24 cellular contexts compared by ENCODE assay signal in the genomic region with DNA sequence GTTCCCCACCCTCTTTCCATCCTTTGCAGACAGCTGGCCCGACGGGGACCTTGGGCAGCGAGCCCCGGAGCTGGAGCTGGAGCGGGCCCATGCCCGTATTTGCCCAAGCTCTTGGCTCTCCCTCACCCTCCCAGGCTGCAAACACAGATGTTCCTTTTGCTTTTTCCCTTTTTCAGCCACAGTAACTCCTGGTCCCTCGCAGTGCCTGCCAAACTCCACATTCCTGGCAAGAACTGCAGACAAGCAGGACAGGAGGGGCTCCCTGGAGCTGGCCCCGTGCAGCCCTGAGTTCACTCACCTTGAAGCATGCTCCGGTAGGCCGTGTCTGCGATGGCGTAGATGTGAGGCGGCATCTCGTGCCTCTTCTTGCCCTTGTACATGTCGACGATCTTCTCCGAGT. TPM values are rescaled to one million over a fixed set of nuclear protein-coding genes. Genes with fewer than 3 reads are reported as not detected.
DNase-seq lines count a peak whose midpoint lies in the region; ATAC-seq and TF ChIP-seq lines count a peak whose summit lies in the region.
"Had no signal": no experiment of that assay in that cellular context is flagged by ENCODE, and none has a peak within 500 bp of the region (broad histone marks: within the 10 kb centered on the region; RNA-seq: fewer than 3 reads in every experiment).

No MANE protein-coding gene starts in this region.

- H3K27me3 ChIP-seq in right atrium auricular region (peaks cover 0 to 4% of the 10 kb centered on the region in 2 donors), rectal smooth muscle tissue (ENCODE audit: control insufficient read depth, insufficient read depth, low read length) (no peaks in the 10 kb centered on the region), aorta (ENCODE audit: control insufficient read depth in 1 of 2, insufficient read depth in 2 of 2, low read length in 1 of 2) (no peaks in the 10 kb centered on the region)
- no peaks in the 10 kb centered on the region for H3K27me3 ChIP-seq in CD4-positive, alpha-beta T cell (ENCODE audit: control insufficient read depth, insufficient read depth, low read length)
- H3K27me3 ChIP-seq: BLaER1, Peyer's patch, vagina had no signal

- H3K27ac ChIP-seq in right atrium auricular region (no peak overlapping the region), rectal smooth muscle tissue (ENCODE audit: low read depth, low read length) (peak overlapping the region; percentile 96), aorta (ENCODE audit: low read depth in 1 of 2, low read length in 2 of 2) (peak overlapping the region; percentile 57 to 67)
- no peak overlapping the region for H3K27ac ChIP-seq in CD4-positive, alpha-beta T cell (ENCODE audit: low read depth, low read length)
- H3K27ac ChIP-seq: BLaER1, vagina, VCaP had no signal

- intact Hi-C loops in left cardiac atrium (cut with DNase I), result loop anchor here (5.0 to 10.0 kb wide), 2 partner anchors 48 to 56 kb away; no protein-coding TSS in a partner anchor
- intact Hi-C loops in aorta (cut with DNase I), result loop anchor here in 1 of 2 donors (5.0 kb wide), 1 partner anchor 51 kb away; no protein-coding TSS in a partner anchor
- intact Hi-C loops in CD4-positive, alpha-beta T cell (cut with DNase I, micrococcal nuclease), result loop anchor here in 1 of 2 experiments (5.0 kb wide), 1 partner anchor 396 kb away; no protein-coding TSS in a partner anchor

- TF ChIP-seq CTCF in right atrium auricular region (IDR thresholded peaks at IDR 0.05), result no peak
- TF ChIP-seq CTCF in CD4-positive, alpha-beta T cell (IDR thresholded peaks at IDR 0.05), result no peak

- H3K27me3 Mint-ChIP-seq in CD4-positive, alpha-beta T cell, result no peaks in the 10 kb centered on the region
- H3K27me3 Mint-ChIP-seq: activated CD4-positive, alpha-beta T cell treated with anti-CD3 and anti-CD28 coated beads, Interleukin-2, amount 10 ng/mL, durations not matched to agents 7 days and 5 days; stimulated activated naive CD8-positive, alpha-beta T cell treated with anti-CD3 and anti-CD28 coated beads, Interleukin-15, Interleukin-2, amounts not matched to agents 100 ng/mL and 50 ng/mL, for 24 hours had no signal

- DNase-seq in left cardiac atrium (no peak), right atrium auricular region (ENCODE audit: low spot score) (no peak), left lobe of liver (ENCODE audit: low spot score) (no peak), aorta (peak; percentile 87 to 89), activated gamma-delta T cell (lab: John Stamatoyannopoulos, UW) (no peak)
- DNase-seq in CD4-positive, alpha-beta T cell, result no peak
- DNase-seq: activated CD4-positive, alpha-beta T cell treated with anti-CD3 and anti-CD28 coated beads, Interleukin-2, amount 10 ng/mL, durations not matched to agents 7 days and 5 days; dermis blood vessel endothelial cell; mesenchymal stem cell; MM.1S; NCI-H187; NCI-H2227 treated with DMSO at 0.1 percent for 48 hours; Peyer's patch; stimulated activated CD4-positive, alpha-beta T cell treated with anti-CD3 and anti-CD28 coated beads, Interleukin-4, amount 100 ng/mL, for 24 hours; T-helper 2 cell had no signal

- no peaks in the 10 kb centered on the region for H3K4me1 ChIP-seq in right atrium auricular region
- peaks cover 60% of the 10 kb centered on the region for H3K4me1 ChIP-seq in rectal smooth muscle tissue (ENCODE audit: control insufficient read depth, insufficient read depth, low read length)
- H3K4me1 ChIP-seq in aorta (ENCODE audit: control insufficient read depth in 1 of 2, insufficient read depth in 2 of 2, low read length in 2 of 2), result peaks cover 0 to 3% of the 10 kb centered on the region in 2 donors
- H3K4me1 ChIP-seq: vagina had no signal

- POLR2A ChIA-PET in CD4-positive, alpha-beta T cell (lab: Charles Lee), result no interaction called here

- H3K9ac ChIP-seq in rectal smooth muscle tissue (ENCODE audit: low read length), result no peak overlapping the region
- H3K9ac ChIP-seq: BLaER1 had no signal

- no peak overlapping the region for H3K4me3 Mint-ChIP-seq in CD4-positive, alpha-beta T cell
- H3K4me3 Mint-ChIP-seq: activated CD4-positive, alpha-beta T cell treated with anti-CD3 and anti-CD28 coated beads, Interleukin-2, amount 10 ng/mL, durations not matched to agents 7 days and 5 days; natural killer cell treated with Interleukin-12 subunit alpha and Interleukin-12 subunit beta and Interleukin-15 and Interleukin-18, amount 100 ng/mL, for 72 hours; stimulated activated naive CD8-positive, alpha-beta T cell treated with anti-CD3 and anti-CD28 coated beads, Interleukin-15, Interleukin-2, amounts not matched to agents 100 ng/mL and 50 ng/mL, for 24 hours had no signal

- H3K9me3 ChIP-seq in right atrium auricular region, result no peaks in the 10 kb centered on the region
- no peaks in the 10 kb centered on the region for H3K9me3 ChIP-seq in aorta (ENCODE audit: control insufficient read depth, low read length)
- no peaks in the 10 kb centered on the region for H3K9me3 ChIP-seq in CD4-positive, alpha-beta T cell (ENCODE audit: control insufficient read depth, low read length)
- H3K9me3 ChIP-seq: Peyer's patch, vagina had no signal

- H3K4me3 ChIP-seq in right atrium auricular region (no peak overlapping the region), rectal smooth muscle tissue (ENCODE audit: low read length) (no peak overlapping the region), aorta (ENCODE audit: low read length in 2 of 2) (no peak overlapping the region)
- H3K4me3 ChIP-seq: BLaER1, Peyer's patch, smooth muscle cell, vagina had no signal

- CTCF ChIA-PET in CD4-positive, alpha-beta T cell (lab: Charles Lee), result interaction anchor here (1.5 kb wide), 1 partner anchor 35 kb away, joined by 4 read pairs; no protein-coding TSS in a partner anchor

- no peaks in the 10 kb centered on the region for H3K9me3 Mint-ChIP-seq in CD4-positive, alpha-beta T cell
- H3K9me3 Mint-ChIP-seq: activated CD4-positive, alpha-beta T cell treated with anti-CD3 and anti-CD28 coated beads, Interleukin-2, amount 10 ng/mL, durations not matched to agents 7 days and 5 days; natural killer cell treated with Interleukin-12 subunit alpha and Interleukin-12 subunit beta and Interleukin-15 and Interleukin-18, amount 100 ng/mL, for 72 hours; stimulated activated naive CD8-positive, alpha-beta T cell treated with anti-CD3 and anti-CD28 coated beads, Interleukin-15, Interleukin-2, amounts not matched to agents 100 ng/mL and 50 ng/mL, for 24 hours had no signal

- WGBS in aorta, 2 donors, result 2 to 8% methylated on average over 17 of the region's 17 CpGs

- H3K36me3 ChIP-seq in right atrium auricular region, result no peaks in the 10 kb centered on the region
- peaks cover 12% of the 10 kb centered on the region for H3K36me3 ChIP-seq in rectal smooth muscle tissue (ENCODE audit: control insufficient read depth, insufficient read depth, low read length)
- H3K36me3 ChIP-seq in aorta (ENCODE audit: control insufficient read depth in 1 of 2, insufficient read depth in 2 of 2, low read length in 1 of 2), result peaks cover 10% of the 10 kb centered on the region in 2 donors
- H3K36me3 ChIP-seq: BLaER1, Peyer's patch, vagina had no signal

- no peaks in the 10 kb centered on the region for H3K4me1 Mint-ChIP-seq in CD4-positive, alpha-beta T cell (ENCODE audit: low read depth)
- H3K4me1 Mint-ChIP-seq: activated CD4-positive, alpha-beta T cell treated with anti-CD3 and anti-CD28 coated beads, Interleukin-2, amount 10 ng/mL, durations not matched to agents 7 days and 5 days had no signal

- no peak overlapping the region for H3K27ac Mint-ChIP-seq in CD4-positive, alpha-beta T cell
- H3K27ac Mint-ChIP-seq: activated CD4-positive, alpha-beta T cell treated with anti-CD3 and anti-CD28 coated beads, Interleukin-2, amount 10 ng/mL, durations not matched to agents 7 days and 5 days; natural killer cell treated with Interleukin-12 subunit alpha and Interleukin-12 subunit beta and Interleukin-15 and Interleukin-18, amount 100 ng/mL, for 72 hours; stimulated activated naive CD8-positive, alpha-beta T cell treated with anti-CD3 and anti-CD28 coated beads, Interleukin-15, Interleukin-2, amounts not matched to agents 100 ng/mL and 50 ng/mL, for 24 hours had no signal

- H3K36me3 Mint-ChIP-seq in CD4-positive, alpha-beta T cell (ENCODE audit: low read depth), result no peaks in the 10 kb centered on the region
- H3K36me3 Mint-ChIP-seq: natural killer cell treated with Interleukin-12 subunit alpha and Interleukin-12 subunit beta and Interleukin-15 and Interleukin-18, amount 100 ng/mL, for 72 hours had no signal

- peak; percentile 18 to 27 for ATAC-seq in left cardiac atrium
- ATAC-seq in left lobe of liver, result peak; percentile 27
- ATAC-seq in aorta (ENCODE audit: low FRiP score), result peak; percentile 79
- no peak for ATAC-seq in CD4-positive, alpha-beta T cell (ENCODE audit: poor library complexity)
- no peak for ATAC-seq in GM18868 (IDR thresholded peaks at IDR 0.05; ENCODE audit: unreplicated experiment)

RNA-seq across cellular contexts. Expression of a gene that starts 33.9 kb away (rescaled TPM):
- 10 to 100 TPM; 64.7 to 75.8 TPM for total RNA-seq in left cardiac atrium
- total RNA-seq in right atrium auricular region, result 10 to 100 TPM; 60.8 to 89.0 TPM
- total RNA-seq in left lobe of liver, result 2.7 TPM
- 1,000 to 10,000 TPM; 1,606 to 2,053 TPM for total RNA-seq in aorta
- polyA plus RNA-seq in aorta, result 100 to 1,000 TPM; 631 to 732 TPM
- not detected for total RNA-seq in CD4-positive, alpha-beta T cell
- total RNA-seq: dermis blood vessel endothelial cell; natural killer cell treated with Interleukin-12 subunit alpha and Interleukin-12 subunit beta and Interleukin-15 and Interleukin-18, amount 100 ng/mL, for 72 hours; SK-MEL-5; smooth muscle cell had no signal

Comparison
In these comparisons a context has a peak if more than half of its experiments do, and no peak if none do; other contexts are left out.
1. ATAC-seq: peak in left cardiac atrium (2 of 2), left lobe of liver (single experiment) and aorta (single experiment); none in CD4-positive, alpha-beta T cell (single experiment) and GM18868 (single experiment).
2. DNase-seq: peak in aorta (2 of 2); none in left cardiac atrium (single experiment), right atrium auricular region (single experiment), left lobe of liver (single experiment), CD4-positive, alpha-beta T cell (0 of 10) and activated gamma-delta T cell (single experiment).
3. H3K27ac ChIP-seq: peak in rectal smooth muscle tissue (single experiment) and aorta (2 of 2); none in right atrium auricular region (0 of 2) and CD4-positive, alpha-beta T cell (single experiment).
4. RNA of a gene that starts 33.9 kb away (total RNA-seq): 1,606 to 2,053 TPM in aorta; 60.8 to 89.0 TPM in right atrium auricular region, 64.7 to 75.8 TPM in left cardiac atrium, 2.7 TPM in left lobe of liver (single experiment) and not detected in CD4-positive, alpha-beta T cell; every median in the first group is over 10 times any median in the second.